In the genomic region with DNA sequence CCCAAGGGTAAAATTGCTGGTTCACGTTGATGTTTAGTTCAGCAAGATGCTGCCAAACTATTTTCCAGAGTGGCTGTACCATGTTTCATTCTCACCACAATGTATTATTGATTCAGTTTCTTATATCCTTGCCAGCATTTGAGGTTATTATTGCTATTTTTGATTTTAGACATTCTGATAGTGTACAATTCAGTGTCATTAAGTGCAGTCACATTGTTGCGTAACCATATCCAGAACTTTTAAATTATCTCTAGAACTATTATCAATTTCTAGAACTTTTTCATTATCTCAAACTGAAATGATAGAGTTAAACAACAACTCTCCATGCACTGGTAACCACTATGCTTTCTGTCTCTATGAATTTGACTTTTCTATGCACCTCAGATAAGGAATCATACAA, we compare ENCODE assay signal across 24 cellular contexts. TPM values are rescaled to one million over a fixed set of nuclear protein-coding genes. Genes with fewer than 3 reads are reported as not detected.
DNase-seq lines count a peak whose midpoint lies in the region; ATAC-seq, FAIRE-seq and TF ChIP-seq lines count a peak whose summit lies in the region.
"Had no signal": no experiment of that assay in that cellular context is flagged by ENCODE, and none has a peak within 500 bp of the region (broad histone marks: within the 10 kb centered on the region; RNA-seq: fewer than 3 reads in every experiment).

No MANE protein-coding gene starts in this region.

- H3K4me2 ChIP-seq in HepG2 (ENCODE audit: low read depth, low read length) (no peak overlapping the region), H1 (ENCODE audit: insufficient read depth in 1 of 2, low read depth in 2 of 2, low read length in 2 of 2) (no peak overlapping the region)
- H3K4me2 ChIP-seq: BLaER1 had no signal

- H3K56ac ChIP-seq in H1 (replicated peaks; ENCODE audit: insufficient read length, low read depth, low read length): no peak overlapping the region

- DNase-seq in HepG2 (ENCODE audit: low spot score) (no peak), right lobe of liver (no peak), H1 (ENCODE audit: low read depth in 1 of 2, low spot score in 2 of 2) (no peak), dedifferentiated amniotic fluid mesenchymal stem cell (ENCODE audit: extremely low spot score) (no peak)
- DNase-seq in activated T-cell treated with anti-CD3 and anti-CD28 coated beads, Interleukin-2, amount 50 U/mL, for 4 hours: no peak
- DNase-seq: ACHN; BE2C; C1 segment of cervical spinal cord; Caco-2; Calu3; CD4-positive, CD25-positive, alpha-beta regulatory T cell; CD8-positive, alpha-beta T cell; DMS79; DND-41; EL; GDM1 had no signal

- TF ChIP-seq RAD21 in HepG2 (CRISPR knock-in tag; IDR thresholded peaks at IDR 0.05) (no peak), Ishikawa (IDR thresholded peaks at IDR 0.05; ENCODE audit: low read depth) (no peak), H1 (IDR thresholded peaks at IDR 0.05 in 1 of 2, conservative IDR thresholded peaks at IDR 0.05 in 1 of 2; ENCODE audit: low read depth in 2 of 2, low read length in 2 of 2) (no peak)

- H4K91ac ChIP-seq in H1 (replicated peaks; ENCODE audit: insufficient read length, low read length): no peak overlapping the region

- H3K9me3 Mint-ChIP-seq in activated T-cell treated with anti-CD3 and anti-CD28 coated beads, Interleukin-2, amount 50 U/mL, for 4 hours: no peaks in the 10 kb centered on the region
- H3K9me3 Mint-ChIP-seq: CD4-positive, CD25-positive, alpha-beta regulatory T cell; CD8-positive, alpha-beta T cell had no signal

- H3K27ac ChIP-seq in HepG2 (ENCODE audit: extremely low read length, insufficient read depth, low read length) (no peak overlapping the region), right lobe of liver (no peak overlapping the region), H1 (ENCODE audit: low read depth, low read length) (no peak overlapping the region)
- H3K27ac ChIP-seq: 22Rv1, BLaER1 had no signal

- no peak overlapping the region for H3K4ac ChIP-seq in H1 (replicated peaks; ENCODE audit: insufficient read length, low read depth, low read length)

- H3K79me1 ChIP-seq in H1 (ENCODE audit: low read depth, low read length): no peaks in the 10 kb centered on the region

- CTCF ChIA-PET in HepG2 (lab: Yijun Ruan, JAX; ENCODE audit: low intra/inter-chr PET ratio, low total read pairs): no interaction called here
- CTCF ChIA-PET in H1 (lab: Charles Lee; ENCODE audit: partially characterized antibody): no interaction called here

- H3K9me3 ChIP-seq in HepG2 (ENCODE audit: low read length) (no peaks in the 10 kb centered on the region), right lobe of liver (no peaks in the 10 kb centered on the region), H1 (ENCODE audit: insufficient read depth in 2 of 2, low read depth in 1 of 2, low read length in 1 of 2) (no peaks in the 10 kb centered on the region)
- H3K9me3 ChIP-seq: BE2C, BLaER1, Caco-2 had no signal

- no peak overlapping the region for H3K4me3 ChIP-seq in HepG2 (replicated peaks in 1 of 3; ENCODE audit: insufficient read depth in 1 of 3, low read depth in 2 of 3, low read length in 3 of 3)
- no peak overlapping the region for H3K4me3 ChIP-seq in right lobe of liver
- no peak overlapping the region for H3K4me3 ChIP-seq in H1 (ENCODE audit: extremely low read depth in 1 of 4, insufficient read depth in 2 of 4, low read depth in 3 of 4, low read length in 4 of 4)
- H3K4me3 ChIP-seq: BLaER1, GM12878 had no signal

- POLR2A ChIA-PET in HepG2 (lab: Yijun Ruan, JAX) (no interaction called here), H1 (lab: Charles Lee; ENCODE audit: partially characterized antibody) (no interaction called here)

- no peak overlapping the region for H3K18ac ChIP-seq in H1 (ENCODE audit: extremely low read depth, low read length)

- no peak overlapping the region for H4K8ac ChIP-seq in H1 (ENCODE audit: extremely low read depth, insufficient read depth, low read length)

- no peaks in the 10 kb centered on the region for H3K36me3 Mint-ChIP-seq in activated T-cell treated with anti-CD3 and anti-CD28 coated beads, Interleukin-2, amount 50 U/mL, for 4 hours (ENCODE audit: insufficient read depth)
- H3K36me3 Mint-ChIP-seq: CD14-positive monocyte; CD4-positive, CD25-positive, alpha-beta regulatory T cell; CD8-positive, alpha-beta T cell had no signal

- no peak overlapping the region for H2AFZ ChIP-seq in HepG2 (ENCODE audit: low read length)
- no peak overlapping the region for H2AFZ ChIP-seq in H1 (ENCODE audit: low read length)

- no peak overlapping the region for H3K4me3 Mint-ChIP-seq in activated T-cell treated with anti-CD3 and anti-CD28 coated beads, Interleukin-2, amount 50 U/mL, for 4 hours
- H3K4me3 Mint-ChIP-seq: CD14-positive monocyte; CD4-positive, CD25-positive, alpha-beta regulatory T cell; CD8-positive, alpha-beta T cell had no signal

- no peak overlapping the region for H2BK12ac ChIP-seq in H1 (ENCODE audit: low read depth, low read length)

- in situ Hi-C loops in HepG2 (cut with HindIII; ENCODE audit: extremely low pct_ligation_motif_present, low pct_unique_long_range_greater_than_20kb): no loop called here

- no peaks in the 10 kb centered on the region for H3K4me1 Mint-ChIP-seq in activated T-cell treated with anti-CD3 and anti-CD28 coated beads, Interleukin-2, amount 50 U/mL, for 4 hours (ENCODE audit: low read depth)
- H3K4me1 Mint-ChIP-seq: CD14-positive monocyte; CD4-positive, CD25-positive, alpha-beta regulatory T cell had no signal

- H3K4me1 ChIP-seq in HepG2 (ENCODE audit: insufficient read depth, low read length) (no peaks in the 10 kb centered on the region), right lobe of liver (no peaks in the 10 kb centered on the region), H1 (replicated peaks in 1 of 4; ENCODE audit: control insufficient read depth in 3 of 4, insufficient read depth in 4 of 4, low read length in 3 of 4) (no peaks in the 10 kb centered on the region)
- H3K4me1 ChIP-seq: BE2C, BLaER1, Caco-2 had no signal

- TF ChIP-seq CTCF in HepG2 (CRISPR knock-in tag; IDR thresholded peaks at IDR 0.05): no peak
- TF ChIP-seq CTCF in right lobe of liver (IDR thresholded peaks at IDR 0.05): no peak
- no peak for TF ChIP-seq CTCF in H1 (IDR thresholded peaks at IDR 0.05; ENCODE audit: control extremely low read depth in 1 of 3, insufficient read depth in 1 of 3, low read depth in 1 of 3, low read length in 3 of 3)

- H2AK5ac ChIP-seq in H1 (ENCODE audit: low read depth, low read length): no peak overlapping the region

- H4K5ac ChIP-seq in H1 (ENCODE audit: insufficient read length, low read depth, low read length): no peak overlapping the region

- H3K9ac ChIP-seq in HepG2 (ENCODE audit: insufficient read depth, low read depth, low read length) (no peak overlapping the region), H1 (replicated peaks in 1 of 4; ENCODE audit: extremely low read depth in 1 of 4, low read depth in 3 of 4, low read length in 3 of 4) (no peak overlapping the region)
- H3K9ac ChIP-seq: BLaER1 had no signal

- intact Hi-C loops in HepG2 (cut with micrococcal nuclease; ENCODE audit: unreplicated experiment): no loop called here
- intact Hi-C loops in right lobe of liver (cut with DNase I): no loop called here

- no peaks in the 10 kb centered on the region for H3K36me3 ChIP-seq in HepG2 (replicated peaks in 1 of 2; ENCODE audit: control insufficient read depth in 1 of 2, insufficient read depth in 2 of 2, low read length in 2 of 2)
- H3K36me3 ChIP-seq in right lobe of liver: no peaks in the 10 kb centered on the region
- no peaks in the 10 kb centered on the region for H3K36me3 ChIP-seq in H1 (ENCODE audit: control insufficient read depth in 2 of 4, insufficient read depth in 4 of 4, low read length in 3 of 4)
- H3K36me3 ChIP-seq: BE2C, BLaER1 had no signal

- H3K23ac ChIP-seq in H1 (ENCODE audit: insufficient read length): no peak overlapping the region

- no peak overlapping the region for H2BK15ac ChIP-seq in H1 (ENCODE audit: low read length)

- 84% methylated on average over 2 of the region's 2 CpGs for WGBS in HepG2 (ENCODE audit: low lambda C conversion rate)
- 89% methylated on average over 2 of the region's 2 CpGs for WGBS in right lobe of liver (ENCODE audit: insufficient coverage, low coverage, low lambda C conversion rate, missing lambda C conversion rate)
- WGBS in H1 (ENCODE audit: extremely low coverage in 1 of 2, insufficient coverage in 1 of 2, insufficient read length in 1 of 2, insufficient replicate concordance in 2 of 2, low coverage in 1 of 2, low lambda C conversion rate in 2 of 2, missing lambda C conversion rate in 1 of 2), 2 experiments: 92% methylated on average over 2 of the region's 2 CpGs; no CpG with 5 or more reads in 1 of the 2 experiments

- no peak overlapping the region for H2BK5ac ChIP-seq in H1 (ENCODE audit: low read depth, low read length)

- H3K79me2 ChIP-seq in HepG2 (ENCODE audit: insufficient read depth, low read length): no peaks in the 10 kb centered on the region
- H3K79me2 ChIP-seq in H1 (ENCODE audit: control insufficient read depth in 1 of 2, insufficient read depth in 2 of 2, low read length in 2 of 2): no peaks in the 10 kb centered on the region

- BruUV-seq in HepG2 (replicated peaks; lab: Mats Ljungman, UMichigan): no TSS peak

- no peak overlapping the region for H3K14ac ChIP-seq in H1 (ENCODE audit: insufficient read length)

- H4K20me1 ChIP-seq in HepG2 (ENCODE audit: insufficient read depth, low read length) (no peaks in the 10 kb centered on the region), H1 (replicated peaks in 1 of 2; ENCODE audit: control insufficient read depth in 1 of 2, insufficient read depth in 2 of 2, low read length in 2 of 2) (no peaks in the 10 kb centered on the region)
- H4K20me1 ChIP-seq: BLaER1 had no signal

- FAIRE-seq in HepG2 (lab: Jason Lieb, UNC) (no peak), H1 (lab: Jason Lieb, UNC) (no peak)
- FAIRE-seq: D721Med, GM12878, GM12892, GM18507 had no signal

- TF ChIP-seq EP300 in HepG2 (IDR thresholded peaks at IDR 0.05; ENCODE audit: low read depth in 2 of 2, low read length in 2 of 2) (no peak), HepG2 (CRISPR knock-in tag; IDR thresholded peaks at IDR 0.05; ENCODE audit: borderline replicate concordance) (no peak), Ishikawa (IDR thresholded peaks at IDR 0.05; ENCODE audit: borderline replicate concordance) (no peak), H1 (IDR thresholded peaks at IDR 0.05; ENCODE audit: borderline replicate concordance in 1 of 2, low read depth in 2 of 2, low read length in 2 of 2) (no peak)

- no peaks in the 10 kb centered on the region for H3K23me2 ChIP-seq in H1 (ENCODE audit: low read depth, low read length)

- H2BK120ac ChIP-seq in H1 (replicated peaks; ENCODE audit: low read depth, low read length): no peak overlapping the region

- no peak overlapping the region for H2BK20ac ChIP-seq in H1 (ENCODE audit: low read length)

- H3K27me3 ChIP-seq in HepG2 (ENCODE audit: control insufficient read depth in 1 of 2, insufficient read depth in 2 of 2, low read length in 2 of 2) (peaks cover 0 to 5% of the 10 kb centered on the region in 2 experiments; a peak in 1 of 5 replicates), right lobe of liver (no peaks in the 10 kb centered on the region), H1 (replicated peaks in 1 of 4; ENCODE audit: control insufficient read depth in 3 of 4, extremely low read depth in 1 of 4, insufficient read depth in 3 of 4, low read length in 3 of 4) (no peaks in the 10 kb centered on the region)
- H3K27me3 ChIP-seq: BLaER1 had no signal

- ATAC-seq in HepG2 (no peak), right lobe of liver (no peak)
- no peak for ATAC-seq in activated T-cell treated with anti-CD3 and anti-CD28 coated beads, Interleukin-2, amount 50 U/mL, for 4 hours
- ATAC-seq: CD8-positive, alpha-beta T cell; GM12878 had no signal

- TF ChIP-seq POLR2A in HepG2 (IDR thresholded peaks at IDR 0.05; ENCODE audit: insufficient read depth in 1 of 2, low read depth in 2 of 2, low read length in 2 of 2): no peak
- no peak for TF ChIP-seq POLR2A in right lobe of liver (IDR thresholded peaks at IDR 0.05)
- no peak for TF ChIP-seq POLR2A in H1 (IDR thresholded peaks at IDR 0.05; ENCODE audit: control extremely low read depth in 1 of 2, low read depth in 2 of 2, low read length in 2 of 2)

- peaks cover 17% of the 10 kb centered on the region for H3K27me3 Mint-ChIP-seq in activated T-cell treated with anti-CD3 and anti-CD28 coated beads, Interleukin-2, amount 50 U/mL, for 4 hours (ENCODE audit: low read depth)

RNA-seq across cellular contexts. Expression of a gene that starts 10.7 kb away (rescaled TPM):
- total RNA-seq in HepG2 (2016; rRNA removed; fragmentation: Illumina TruSeq; extraction: Trizol) (8.4 and 18.4 TPM in 2 replicates), right lobe of liver (10 to 100 TPM; 15.6 to 36.5 (median 25.5) TPM)
- total RNA-seq in HepG2 (2016; cell fraction: cytosol; rRNA removed; fragmentation: Illumina TruSeq; extraction: Trizol; ENCODE audit: low read depth): 1.0 and 2.1 TPM in 2 replicates
- 8.5 and 18.6 TPM in 2 replicates for total RNA-seq in HepG2 (2016; cell fraction: insoluble cytoplasmic fraction; rRNA removed; fragmentation: Illumina TruSeq; extraction: Trizol)
- 3.0 and 4.5 TPM in 2 replicates for total RNA-seq in HepG2 (2016; cell fraction: membrane; rRNA removed; fragmentation: Illumina TruSeq; extraction: Trizol)
- total RNA-seq in HepG2 (2016; cell fraction: nucleus; rRNA removed; fragmentation: Illumina TruSeq; extraction: Trizol): 13.9 and 17.3 TPM in 2 replicates
- polyA plus RNA-seq in HepG2 (2011; rRNA removed) (11.6 and 12.9 TPM in 2 replicates), H1 (2011; rRNA removed) (6.9 and 13.5 TPM in 2 replicates)
- 3.7 and 6.6 TPM in 2 replicates for polyA plus RNA-seq in HepG2 (2011; cell fraction: cytosol; rRNA removed)
- polyA plus RNA-seq in HepG2 (2011; cell fraction: nucleus; rRNA removed): 8.5 and 9.7 TPM in 2 replicates
- polyA plus RNA-seq in HepG2 (2012): 16.6 and 17.5 TPM in 2 replicates
- polyA plus RNA-seq in HepG2 (2016; cell fraction: cytosol; fragmentation: Illumina TruSeq; extraction: Trizol; ENCODE audit: low read depth): 0.83 and 1.4 TPM in 2 replicates
- 24.7 and 27.2 TPM in 2 replicates for polyA plus RNA-seq in HepG2 (2016; cell fraction: insoluble cytoplasmic fraction; fragmentation: Illumina TruSeq; extraction: Trizol; ENCODE audit: low read depth)
- polyA plus RNA-seq in HepG2 (2016; cell fraction: membrane; fragmentation: Illumina TruSeq; extraction: Trizol; ENCODE audit: low read depth): 2.9 and 3.6 TPM in 2 replicates
- polyA plus RNA-seq in HepG2 (2016; cell fraction: nucleus; fragmentation: Illumina TruSeq; extraction: Trizol; ENCODE audit: insufficient read depth, low read depth): 22.1 and 24.4 TPM in 2 replicates
- polyA minus RNA-seq in HepG2 (2011; rRNA and poly(A)+ RNA removed; ENCODE audit: low replicate concordance): 5.9 and 22.5 TPM in 2 replicates
- 7.8 and 11.3 TPM in 2 replicates for polyA minus RNA-seq in HepG2 (2011; cell fraction: cytosol; rRNA and poly(A)+ RNA removed)
- 43.0 and 56.3 TPM in 2 replicates for polyA minus RNA-seq in HepG2 (2011; cell fraction: nucleus; rRNA and poly(A)+ RNA removed)
- 45.1 and 46.1 TPM in 2 replicates for total RNA-seq in H1 (2021; fragmentation: NEBNext Ultra II Directional; extraction: Animal tissue kit (Norgen Biotek cat#: 25700))
- 20.0 TPM for polyA plus RNA-seq in H1 (2011; cell fraction: cytosol; rRNA removed)
- 9.0 TPM for polyA plus RNA-seq in H1 (2011; cell fraction: nucleus; rRNA removed)
- 18.4 to 35.1 TPM (median 22.2 TPM) in 4 replicates for polyA plus RNA-seq in H1 (2012, experiment 1 of 2)
- polyA plus RNA-seq in H1 (2012, experiment 2 of 2): 2.2 TPM
- 25.2 TPM for polyA plus RNA-seq in H1 (2013, experiment 1 of 2)
- 24.4 TPM for polyA plus RNA-seq in H1 (2013, experiment 2 of 2)
- 22.5 and 31.4 TPM in 2 replicates for polyA minus RNA-seq in H1 (2011; rRNA and poly(A)+ RNA removed)
- 14.2 TPM for polyA minus RNA-seq in H1 (2011; cell fraction: cytosol; rRNA and poly(A)+ RNA removed)
- 35.1 TPM for polyA minus RNA-seq in H1 (2011; cell fraction: nucleus; rRNA and poly(A)+ RNA removed)
- total RNA-seq in activated T-cell treated with anti-CD3 and anti-CD28 coated beads, Interleukin-2, amount 50 U/mL, for 4 hours: 10 to 100 TPM; 26.2 to 31.2 (median 30.7) TPM
